Comparison of ENCODE assay signal across 1 cellular context in genomic region chr17:39622380-39623006, GRCh38.
TF ChIP-seq lines count a peak whose summit lies in the region.

No MANE protein-coding gene starts in this region.

TF ChIP-seq in K562, 482 proteins besides CTCF, POLR2A, EP300 and RAD21:
- no peak for TF ChIP-seq THAP12 (CRISPR knock-in tag; IDR thresholded peaks at IDR 0.05)
- TF ChIP-seq MTA3 (IDR thresholded peaks at IDR 0.05; ENCODE audit: borderline replicate concordance) = 0 out of 2 replicates have a peak, but pooled peaks have one; percentile 12
- no peak for TF ChIP-seq HNRNPUL1 (IDR thresholded peaks at IDR 0.05; ENCODE audit: low read length)
- no peak for TF ChIP-seq EWSR1 (IDR thresholded peaks at IDR 0.05; ENCODE audit: borderline replicate concordance, low read depth, partially characterized antibody)
- no peak for TF ChIP-seq TAF1 (IDR thresholded peaks at IDR 0.05; ENCODE audit: control insufficient read depth, extremely low read depth, insufficient read depth, low read length, severe bottlenecking)
- no peak for TF ChIP-seq NELFE (IDR thresholded peaks at IDR 0.05; ENCODE audit: insufficient read depth, insufficient read length)
- 0 out of 2 replicates have a peak, but pooled peaks have one; percentile 3 for TF ChIP-seq MIER1 (IDR thresholded peaks at IDR 0.05; ENCODE audit: low read depth)
- TF ChIP-seq ZNF121 (CRISPR knock-in tag; conservative IDR thresholded peaks at IDR 0.05) = peak; percentile 90
- TF ChIP-seq TAF7 (tag; IDR thresholded peaks at IDR 0.05) = no peak
- TF ChIP-seq ZFP1 (CRISPR knock-in tag; IDR thresholded peaks at IDR 0.05) = no peak
- peak in 1 of 3 experiments; percentile 37 for TF ChIP-seq YY1 (IDR thresholded peaks at IDR 0.05; ENCODE audit: borderline replicate concordance in 1 of 3, control insufficient read depth in 1 of 3, extremely low read depth in 1 of 3, insufficient read depth in 3 of 3, insufficient read length in 1 of 3, insufficient replicate concordance in 2 of 3, low read depth in 1 of 3, low read length in 2 of 3)
- TF ChIP-seq CTBP1 (IDR thresholded peaks at IDR 0.05; ENCODE audit: borderline replicate concordance) = 0 out of 2 replicates have a peak, but pooled peaks have one; percentile 5
